Comparison of ENCODE assay signal across 10 cellular contexts in the genomic region with DNA sequence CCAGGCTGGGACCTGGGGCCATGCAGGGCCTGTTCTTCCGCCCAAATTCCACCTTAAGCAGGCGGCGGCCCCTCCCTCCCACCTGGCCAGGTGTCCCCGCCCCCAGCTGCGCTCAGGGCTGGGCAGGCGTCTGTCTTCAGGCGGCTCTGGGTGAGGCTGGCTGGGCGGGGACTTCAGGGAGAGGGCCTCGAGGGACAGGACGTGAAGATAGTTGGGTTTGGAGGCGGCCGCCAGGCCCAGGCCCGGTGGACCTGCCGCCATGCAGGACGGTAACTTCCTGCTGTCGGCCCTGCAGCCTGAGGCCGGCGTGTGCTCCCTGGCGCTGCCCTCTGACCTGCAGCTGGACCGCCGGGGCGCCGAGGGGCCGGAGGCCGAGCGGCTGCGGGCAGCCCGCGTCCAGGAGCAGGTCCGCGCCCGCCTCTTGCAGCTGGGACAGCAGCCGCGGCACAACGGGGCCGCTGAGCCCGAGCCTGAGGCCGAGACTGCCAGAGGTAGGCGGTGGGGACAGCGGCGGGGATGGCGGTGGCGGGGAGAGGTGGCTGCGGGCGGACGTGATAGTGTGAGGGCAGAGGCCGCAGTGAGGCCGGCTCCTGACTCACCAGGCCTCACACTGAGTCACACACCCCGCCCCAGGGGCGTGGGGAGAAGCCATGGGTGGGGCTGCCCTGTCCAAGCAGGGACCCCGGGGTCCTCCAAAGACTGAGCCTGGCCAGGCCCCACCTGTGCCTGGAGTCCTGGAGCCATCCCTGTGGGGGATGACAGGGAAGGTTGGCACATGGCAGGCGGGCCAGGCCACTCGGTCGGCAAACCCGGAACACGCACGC. TPM values are rescaled to one million over a fixed set of nuclear protein-coding genes. Genes with fewer than 3 reads are reported as not detected.
DNase-seq lines count a peak whose midpoint lies in the region; ATAC-seq and TF ChIP-seq lines count a peak whose summit lies in the region.
"Had no signal": no experiment of that assay in that cellular context is flagged by ENCODE, and none has a peak within 500 bp of the region (broad histone marks: within the 10 kb centered on the region; RNA-seq: fewer than 3 reads in every experiment).

A gene with protein sequence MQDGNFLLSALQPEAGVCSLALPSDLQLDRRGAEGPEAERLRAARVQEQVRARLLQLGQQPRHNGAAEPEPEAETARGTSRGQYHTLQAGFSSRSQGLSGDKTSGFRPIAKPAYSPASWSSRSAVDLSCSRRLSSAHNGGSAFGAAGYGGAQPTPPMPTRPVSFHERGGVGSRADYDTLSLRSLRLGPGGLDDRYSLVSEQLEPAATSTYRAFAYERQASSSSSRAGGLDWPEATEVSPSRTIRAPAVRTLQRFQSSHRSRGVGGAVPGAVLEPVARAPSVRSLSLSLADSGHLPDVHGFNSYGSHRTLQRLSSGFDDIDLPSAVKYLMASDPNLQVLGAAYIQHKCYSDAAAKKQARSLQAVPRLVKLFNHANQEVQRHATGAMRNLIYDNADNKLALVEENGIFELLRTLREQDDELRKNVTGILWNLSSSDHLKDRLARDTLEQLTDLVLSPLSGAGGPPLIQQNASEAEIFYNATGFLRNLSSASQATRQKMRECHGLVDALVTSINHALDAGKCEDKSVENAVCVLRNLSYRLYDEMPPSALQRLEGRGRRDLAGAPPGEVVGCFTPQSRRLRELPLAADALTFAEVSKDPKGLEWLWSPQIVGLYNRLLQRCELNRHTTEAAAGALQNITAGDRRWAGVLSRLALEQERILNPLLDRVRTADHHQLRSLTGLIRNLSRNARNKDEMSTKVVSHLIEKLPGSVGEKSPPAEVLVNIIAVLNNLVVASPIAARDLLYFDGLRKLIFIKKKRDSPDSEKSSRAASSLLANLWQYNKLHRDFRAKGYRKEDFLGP (plus strand): TSS at position 176 of the 824 bp plus-strand sequence. CDS start 84 bp downstream, at position 260.

- intact Hi-C loops in Right ventricle myocardium superior (cut with DNase I) = no loop called here
- intact Hi-C loops in aorta (cut with DNase I) = no loop called here

- WGBS in aorta, 2 donors = 70 to 72% methylated on average over 54 to 57 of the region's 57 CpGs

- ATAC-seq in Right ventricle myocardium superior (ENCODE audit: poor library complexity) = peak; percentile 50
- no peak for ATAC-seq in HG02840 (IDR thresholded peaks at IDR 0.05; ENCODE audit: low FRiP score, unreplicated experiment)
- ATAC-seq in left lobe of liver = no peak
- no peak for ATAC-seq in GM21619 (IDR thresholded peaks at IDR 0.05; ENCODE audit: unreplicated experiment)
- no peak for ATAC-seq in aorta (ENCODE audit: low FRiP score)

- H3K27ac ChIP-seq in right atrium auricular region (no peak within 1 kb of the TSS), aorta (ENCODE audit: low read depth in 1 of 2, low read length in 2 of 2) (no peak within 1 kb of the TSS)

- H3K36me3 ChIP-seq in right atrium auricular region (no peaks in the 10 kb centered on the region), aorta (ENCODE audit: control insufficient read depth in 1 of 2, insufficient read depth in 2 of 2, low read length in 1 of 2) (no peaks in the 10 kb centered on the region)

- in situ Hi-C loops in astrocyte of the spinal cord (cut with HindIII; ENCODE audit: low sequenced_read_pairs) = no loop called here

- no peaks in the 10 kb centered on the region for H3K9me3 ChIP-seq in right atrium auricular region
- no peaks in the 10 kb centered on the region for H3K9me3 ChIP-seq in aorta (ENCODE audit: control insufficient read depth, low read length)

- H3K4me1 ChIP-seq in right atrium auricular region = peaks cover 0 to 17% of the 10 kb centered on the region in 2 donors
- no peaks in the 10 kb centered on the region for H3K4me1 ChIP-seq in aorta (ENCODE audit: control insufficient read depth in 1 of 2, insufficient read depth in 2 of 2, low read length in 2 of 2)

- H3K4me3 ChIP-seq in right atrium auricular region = no peak within 1 kb of the TSS
- H3K4me3 ChIP-seq in astrocyte of the spinal cord (ENCODE audit: low read depth, low read length) = no peak within 1 kb of the TSS
- no peak within 1 kb of the TSS for H3K4me3 ChIP-seq in aorta (ENCODE audit: low read length in 2 of 2)

- TF ChIP-seq CTCF in right atrium auricular region (IDR thresholded peaks at IDR 0.05) (no peak), astrocyte of the spinal cord (IDR thresholded peaks at IDR 0.05; ENCODE audit: low read depth, low read length) (no peak)

- DNase-seq in Right ventricle myocardium superior (no peak), right atrium auricular region (ENCODE audit: low spot score) (no peak), astrocyte of the spinal cord (ENCODE audit: low read depth, low spot score) (peak; percentile 48), left kidney (ENCODE audit: low read depth, low spot score) (peak; percentile 46), left lobe of liver (ENCODE audit: low spot score) (no peak), aorta (no peak)
- DNase-seq: CD4-positive, CD25-positive, alpha-beta regulatory T cell; NCI-H748 treated with DMSO at 0.1 percent for 48 hours had no signal

- peaks cover 0 to 5% of the 10 kb centered on the region in 2 donors for H3K27me3 ChIP-seq in right atrium auricular region
- no peaks in the 10 kb centered on the region for H3K27me3 ChIP-seq in aorta (ENCODE audit: control insufficient read depth in 1 of 2, insufficient read depth in 2 of 2, low read length in 1 of 2)

RNA-seq across cellular contexts. Expression of the gene that starts here (rescaled TPM):
- total RNA-seq in Right ventricle myocardium superior (0.86 TPM), right atrium auricular region (1 to 10 TPM in 1 of 2 donors, under 1 TPM in 1; 0.43 to 1.0 TPM), left lobe of liver (1.2 TPM), aorta (under 1 TPM in 1 of 2 donors, not detected in 1; 0.42 TPM)
- polyA plus RNA-seq in aorta = 10 to 100 TPM in 1 of 2 donors, under 1 TPM in 1; 0.05 to 10.9 TPM

Comparison
In these comparisons a context has a peak if more than half of its experiments do, and no peak if none do; other contexts are left out.
1. Peak in ATAC-seq in Right ventricle myocardium superior; RNA of the gene not detected or under 1 TPM.
2. DNase-seq: peak in astrocyte of the spinal cord (single experiment) and left kidney (single experiment); none in Right ventricle myocardium superior (single experiment), right atrium auricular region (single experiment), left lobe of liver (single experiment) and aorta (0 of 2).